In the genomic region with DNA sequence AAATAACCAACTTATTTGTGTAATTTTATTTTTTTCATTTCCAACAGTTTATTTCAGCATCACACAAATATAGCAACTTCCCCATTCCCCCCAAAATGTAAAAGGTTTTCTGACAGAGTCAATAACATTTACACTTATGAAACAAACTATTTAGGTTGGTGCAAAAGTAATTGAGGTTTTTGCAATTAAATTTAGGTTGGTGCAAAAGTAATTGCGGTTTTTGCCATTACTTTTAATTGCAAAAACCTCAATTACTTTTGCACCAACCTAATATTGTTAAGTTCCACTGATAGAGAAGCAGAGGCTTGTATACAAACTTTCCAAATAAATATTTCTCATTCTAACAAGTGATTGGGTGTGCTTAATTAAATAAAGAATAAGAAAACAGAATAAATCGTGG, we compare ENCODE assay signal across 27 cellular contexts.
"Had no signal": no experiment of that assay in that cellular context is flagged by ENCODE, and none has a peak within 500 bp of the region (broad histone marks: within the 10 kb centered on the region; RNA-seq: fewer than 3 reads in every experiment).

No MANE protein-coding gene starts in this region.

- ATAC-seq: stimulated activated effector memory CD8-positive, alpha-beta T cell treated with anti-CD3 and anti-CD28 coated beads, Interleukin-12 subunit alpha, Interleukin-12 subunit beta, amount 100 ng/mL, for 72 hours; stimulated activated memory B cell treated with anti-CD40 and anti-IgM and Interleukin-4, amounts not matched to agents 10 μg/mL and 1 μg/mL and 100 μg/mL, for 72 hours; stimulated activated naive B cell treated with anti-CD40 and anti-IgM and Interleukin-4, amounts not matched to agents 10 μg/mL and 1 μg/mL and 100 μg/mL, for 72 hours; stimulated activated naive CD8-positive, alpha-beta T cell treated with anti-CD3 and anti-CD28 coated beads, Interleukin-15, amount 100 ng/mL, for 72 hours; stimulated activated naive CD8-positive, alpha-beta T cell treated with anti-CD3 and anti-CD28 coated beads, Interleukin-15, Interleukin-2, amounts not matched to agents 100 U/mL and 50 U/mL, for 24 hours; upper lobe of right lung had no signal

- H3K27me3 ChIP-seq: stomach, suprapubic skin, testis, thyroid gland, tibial artery, tibial nerve, transverse colon, upper lobe of left lung, upper lobe of right lung, uterus, vagina had no signal

- H3K4me1 ChIP-seq: suprapubic skin, testis, thyroid gland, transverse colon, upper lobe of left lung, upper lobe of right lung, uterus, vagina had no signal

- H3K4me3 ChIP-seq: stomach, suprapubic skin, testis, thoracic aorta, thyroid gland, tibial artery, tibial nerve, transverse colon, upper lobe of left lung, upper lobe of right lung, uterus, vagina had no signal

- DNase-seq: stimulated activated CD4-positive, alpha-beta T cell treated with anti-CD3 and anti-CD28 coated beads, Interleukin-2, amount 100 ng/mL, for 48 hours; stimulated activated CD4-positive, alpha-beta T cell treated with anti-CD3 and anti-CD28 coated beads, Interleukin-4, amount 100 ng/mL, for 1 hour; stimulated activated CD4-positive, alpha-beta T cell treated with anti-CD3 and anti-CD28 coated beads, Interleukin-4, amount 100 ng/mL, for 24 hours; stimulated activated CD4-positive, alpha-beta T cell treated with anti-CD3 and anti-CD28 coated beads, Interleukin-4, amount 100 ng/mL, for 4 hours; stimulated activated CD8-positive, alpha-beta memory T cell treated with anti-CD3 and anti-CD28 coated beads, Interleukin-4, amount 100 ng/mL, for 48 hours; stimulated activated naive B cell treated with anti-CD40 and anti-IgM and Interleukin-4, amounts not matched to agents 10 μg/mL and 1 μg/mL and 100 μg/mL, for 72 hours; stimulated activated naive CD4-positive, alpha-beta T cell; stimulated activated naive CD4-positive, alpha-beta T cell treated with Interleukin-2 at 50 U/mL for 16 hours; stimulated activated naive CD8-positive, alpha-beta T cell treated with anti-CD3 and anti-CD28 coated beads, Interleukin-15, amount 100 ng/mL, for 72 hours; stimulated activated naive CD8-positive, alpha-beta T cell treated with anti-CD3 and anti-CD28 coated beads, Interleukin-15, Interleukin-2, amounts not matched to agents 100 U/mL and 50 U/mL, for 24 hours; stomach; substantia nigra; testis; thyroid gland; tibial artery; transverse colon; trophoblast cell; upper lobe of left lung; upper lobe of right lung; uterus had no signal

- H3K9me3 ChIP-seq: stomach, suprapubic skin, testis, thoracic aorta, thyroid gland, tibial artery, transverse colon, upper lobe of left lung, upper lobe of right lung, uterus, vagina had no signal

- FAIRE-seq: urothelium cell line had no signal

- H3K27ac ChIP-seq: stomach, suprapubic skin, testis, thoracic aorta, thyroid gland, tibial artery, tibial nerve, transverse colon, upper lobe of left lung, upper lobe of right lung, uterus, vagina had no signal

- H3K36me3 ChIP-seq: stomach, suprapubic skin, thoracic aorta, thyroid gland, tibial artery, tibial nerve, transverse colon, upper lobe of left lung, upper lobe of right lung, uterus, vagina had no signal
